ENCODE assay signal across 8 cellular contexts in genomic region chr14:96797188-96797942, GRCh38. TPM values are rescaled to one million over a fixed set of nuclear protein-coding genes. Genes with fewer than 3 reads are reported as not detected.
DNase-seq lines count a peak whose midpoint lies in the region; ATAC-seq and TF ChIP-seq lines count a peak whose summit lies in the region.

Gene VRK1, plus strand, starts transcription at chr14:96797382. Its CDS starts 36,090 bp downstream, at chr14:96833472.

- H3K27ac ChIP-seq in right atrium auricular region (no peak within 1 kb of the TSS), psoas muscle (peak within 1 kb of the TSS; percentile 10), urinary bladder (ENCODE audit: low read depth) (no peak within 1 kb of the TSS)

- H3K9me3 ChIP-seq in right atrium auricular region (no peaks in the 10 kb centered on the region), psoas muscle (no peaks in the 10 kb centered on the region)

- ATAC-seq in GM18505 (IDR thresholded peaks at IDR 0.05; ENCODE audit: unreplicated experiment), result peak; percentile 94
- peak; percentile 98 for ATAC-seq in HG02970 (IDR thresholded peaks at IDR 0.05; ENCODE audit: low FRiP score, unreplicated experiment)
- ATAC-seq in psoas muscle, result peak; percentile 100

- no peak for TF ChIP-seq CTCF in right atrium auricular region (IDR thresholded peaks at IDR 0.05)
- no peak for TF ChIP-seq CTCF in psoas muscle (IDR thresholded peaks at IDR 0.05)

- 0 to 1% (median 0%) methylated on average over 87 to 95 of the region's 95 CpGs for WGBS in psoas muscle, 3 donors
- under 1% methylated on average over 95 of the region's 95 CpGs for WGBS in urinary bladder

- H3K4me3 ChIP-seq in right atrium auricular region, result peak within 1 kb of the TSS; percentile 76 to 84
- peak within 1 kb of the TSS; percentile 87 for H3K4me3 ChIP-seq in psoas muscle
- H3K4me3 ChIP-seq in urinary bladder (ENCODE audit: low read depth, low read length), result peak within 1 kb of the TSS; percentile 87

- H3K36me3 ChIP-seq in right atrium auricular region (no peaks in the 10 kb centered on the region), psoas muscle (ENCODE audit: insufficient read depth in 1 of 2, low read depth in 1 of 2) (no peaks in the 10 kb centered on the region), urinary bladder (ENCODE audit: insufficient read depth) (no peaks in the 10 kb centered on the region)

- H3K4me1 ChIP-seq in right atrium auricular region (peaks cover 0 to 9% of the 10 kb centered on the region in 2 donors), psoas muscle (peaks cover 12% of the 10 kb centered on the region), urinary bladder (ENCODE audit: insufficient read depth) (no peaks in the 10 kb centered on the region)

- intact Hi-C loops in psoas muscle (cut with DNase I), result no loop called here

- peak; percentile 75 for TF ChIP-seq POLR2A in GM18505 (IDR thresholded peaks at IDR 0.05; ENCODE audit: borderline replicate concordance, extremely low read depth, insufficient read depth, insufficient read length)

- DNase-seq in NCI-H187 treated with DMSO at 0.1 percent for 48 hours (lab: John Stamatoyannopoulos, UW), result peak; percentile 86
- DNase-seq in T-helper 2 cell, result peak; percentile 84 to 97 (median 91)
- DNase-seq in anterior cingulate cortex (lab: John Stamatoyannopoulos, UW), result peak; percentile 59 to 98 (median 94)
- peak; percentile 94 for DNase-seq in right atrium auricular region (ENCODE audit: low spot score)
- peak; percentile 97 to 98 for DNase-seq in psoas muscle

- no peaks in the 10 kb centered on the region for H3K27me3 ChIP-seq in right atrium auricular region
- no peaks in the 10 kb centered on the region for H3K27me3 ChIP-seq in psoas muscle (ENCODE audit: insufficient read depth in 3 of 3, low read length in 2 of 3)

RNA-seq across cellular contexts. Expression of gene VRK1, which starts in this region (rescaled TPM):
- total RNA-seq in right atrium auricular region (1 to 10 TPM; 8.7 to 10.0 TPM), psoas muscle (1 to 10 TPM; 2.5 to 4.3 (median 3.1) TPM), urinary bladder (37.5 TPM)
- polyA plus RNA-seq in psoas muscle (1 to 10 TPM; 4.0 to 4.9 (median 4.3) TPM), urinary bladder (9.0 TPM)
